Comparison of ENCODE assay signal across 8 cellular contexts in genomic region chr12:118137148-118137678, GRCh38. TPM values are rescaled to one million over a fixed set of nuclear protein-coding genes. Genes with fewer than 3 reads are reported as not detected.
DNase-seq lines count a peak whose midpoint lies in the region; ATAC-seq, FAIRE-seq and TF ChIP-seq lines count a peak whose summit lies in the region.

No MANE protein-coding gene starts in this region.

- no peaks in the 10 kb centered on the region for H3K9me3 Mint-ChIP-seq in naive B cell

- FAIRE-seq in frontal cortex (lab: Jason Lieb, UNC), result no peak

- POLR2A ChIA-PET in AG04449 (lab: Yijun Ruan, JAX), result interaction anchor here (0.6 kb wide), 1 partner anchor 42 kb away, joined by 4 read pairs; no protein-coding TSS in a partner anchor

- peak overlapping the region in 5 of 6 donors; percentile 70 to 91 (median 78) for H3K27ac Mint-ChIP-seq in naive B cell

- peak overlapping the region; percentile 73; the same call in 1 of the 2 replicates for H3K9ac ChIP-seq in KMS-11
- peak overlapping the region; percentile 73 to 89 for H3K9ac ChIP-seq in colonic mucosa (ENCODE audit: low read depth in 2 of 2, low read length in 2 of 2)

- DNase-seq in AG04449 (ENCODE audit: low read depth, low spot score) (no peak), colonic mucosa (no peak), naive B cell (no peak), frontal cortex (ENCODE audit: low spot score in 2 of 2) (no peak), ureter (ENCODE audit: low spot score) (no peak)
- DNase-seq in activated CD8-positive, alpha-beta memory T cell treated with anti-CD3 and anti-CD28 coated beads for 24 hours, result no peak

- H4K20me1 ChIP-seq in KMS-11 (ENCODE audit: insufficient read depth), result no peaks in the 10 kb centered on the region

- H3K4me1 ChIP-seq in KMS-11 (ENCODE audit: low read depth, poor library complexity, severe bottlenecking) (peaks cover 30% of the 10 kb centered on the region), colonic mucosa (no peaks in the 10 kb centered on the region)

- peak overlapping the region; percentile 89 to 99 (median 96) for H3K4me3 Mint-ChIP-seq in naive B cell

- ATAC-seq in naive B cell (ENCODE audit: low read depth in 2 of 2) (no peak), HG02623 (IDR thresholded peaks at IDR 0.05; ENCODE audit: unreplicated experiment) (no peak)

- H3K4me3 ChIP-seq in AG04449 (ENCODE audit: low read depth, low read length), result peak overlapping the region; percentile 93
- no peak overlapping the region for H3K4me3 ChIP-seq in KMS-11 (IDR thresholded peaks at IDR 0.05; ENCODE audit: insufficient read depth, low read depth, low read length)
- H3K4me3 ChIP-seq in colonic mucosa, result peak overlapping the region; percentile 99

- H3K27me3 Mint-ChIP-seq in naive B cell, result no peaks in the 10 kb centered on the region

- no peaks in the 10 kb centered on the region for H3K27me3 ChIP-seq in KMS-11 (ENCODE audit: insufficient read depth, low read depth)
- H3K27me3 ChIP-seq in colonic mucosa, result no peaks in the 10 kb centered on the region

- H3K36me3 Mint-ChIP-seq in naive B cell, result peaks cover 0 to 11% of the 10 kb centered on the region in 2 donors

- H3K9me3 ChIP-seq in colonic mucosa, result no peaks in the 10 kb centered on the region

- H3K36me3 ChIP-seq in KMS-11 (ENCODE audit: insufficient read depth), result no peaks in the 10 kb centered on the region; the same call in 1 of the 2 replicates
- H3K36me3 ChIP-seq in colonic mucosa, result no peaks in the 10 kb centered on the region

- H3K79me2 ChIP-seq in KMS-11 (ENCODE audit: insufficient read depth, low read depth), result peaks cover 20% of the 10 kb centered on the region

- H3K27ac ChIP-seq in KMS-11 (no peak overlapping the region), colonic mucosa (peak overlapping the region; percentile 71)

- intact Hi-C loops in colonic mucosa (cut with DNase I), result no loop called here

- TF ChIP-seq CTCF in AG04449 (IDR thresholded peaks at IDR 0.05; ENCODE audit: insufficient read depth, low read length, missing control alignments), result no peak
- TF ChIP-seq CTCF in KMS-11 (conservative IDR thresholded peaks at IDR 0.05; ENCODE audit: low read depth, low read length), result no peak
- TF ChIP-seq CTCF in colonic mucosa (IDR thresholded peaks at IDR 0.05), result no peak

- CTCF ChIA-PET in AG04449 (lab: Yijun Ruan, JAX), result interaction anchor here (0.8 to 2.4 kb wide), 5 partner anchors 17 to 263 kb away, joined by 3 to 12 read pairs (median 4); no protein-coding TSS in a partner anchor

- H3K4me2 ChIP-seq in KMS-11, result peak overlapping the region; percentile 63

- no peak overlapping the region for H2AFZ ChIP-seq in KMS-11 (ENCODE audit: low read depth)

- H3K4me1 Mint-ChIP-seq in naive B cell, result peaks cover 16 to 31% (median 24%) of the 10 kb centered on the region in 3 donors

RNA-seq across cellular contexts. Expression of gene PEBP1, which starts 1.3 kb away (rescaled TPM):
- total RNA-seq in colonic mucosa (100 to 1,000 TPM; 211 to 215 TPM), frontal cortex (275 TPM), ureter (291 TPM)
- 100 to 1,000 TPM; 237 to 308 (median 258) TPM for polyA plus RNA-seq in naive B cell (ENCODE audit: low read depth in 6 of 6)

RNA-seq across cellular contexts. Expression of gene VSIG10, which starts 33.4 kb away (rescaled TPM):
- total RNA-seq in colonic mucosa, result 10 to 100 TPM; 60.0 to 69.0 TPM
- 1 to 10 TPM in 4 of 6 donors, under 1 TPM in 1, not detected in 1; 0.36 to 3.1 (median 1.7) TPM for polyA plus RNA-seq in naive B cell (ENCODE audit: low read depth in 6 of 6)
- 14.7 TPM for total RNA-seq in frontal cortex
- 37.2 TPM for total RNA-seq in ureter
